Comparison of ENCODE assay signal across 8 cellular contexts in genomic region chr3:32570426-32571191, GRCh38. TPM values are rescaled to one million over a fixed set of nuclear protein-coding genes. Genes with fewer than 3 reads are reported as not detected.
DNase-seq lines count a peak whose midpoint lies in the region; ATAC-seq lines count a peak whose summit lies in the region.

Gene DYNC1LI1, minus strand, starts transcription at chr3:32570858. Its CDS starts 88 bp downstream, at chr3:32570770.

- CTCF ChIA-PET in activated CD8-positive, alpha-beta memory T cell treated with anti-CD3 and anti-CD28 coated beads for 36 hours (lab: Charles Lee): interaction anchor here (0.8 to 1.4 kb wide), 3 partner anchors 13 to 37 kb away, joined by 3 read pairs; no protein-coding TSS in a partner anchor

- POLR2A ChIA-PET in activated CD8-positive, alpha-beta memory T cell treated with anti-CD3 and anti-CD28 coated beads for 36 hours (lab: Charles Lee): interaction anchor here (0.8 to 1.3 kb wide), 2 partner anchors 9 to 68 kb away, joined by 3 read pairs; partner anchors contain the start of gene CMTM6

- peak; percentile 86 for ATAC-seq in GM21367 (IDR thresholded peaks at IDR 0.05; ENCODE audit: unreplicated experiment)

- peak; percentile 92 for DNase-seq in COLO668 (lab: John Stamatoyannopoulos, UW; ENCODE audit: unreplicated experiment)
- peak; percentile 82 for DNase-seq in HT1080 (ENCODE audit: low read depth)
- peak; percentile 86 to 95 for DNase-seq in NOMO-1 (lab: John Stamatoyannopoulos, UW; ENCODE audit: unreplicated experiment in 2 of 2)
- DNase-seq in effector CD8-positive, alpha-beta T cell (lab: John Stamatoyannopoulos, UW): peak; percentile 90
- DNase-seq in lung microvascular endothelial cell (ENCODE audit: low read depth in 2 of 2): peak; percentile 94 to 96
- peak; percentile 89 to 93 (median 90) for DNase-seq in stimulated activated CD4-positive, alpha-beta T cell treated with anti-CD3 and anti-CD28 coated beads, TNF-alpha, amount 100 ng/mL, for 4 hours (ENCODE audit: low read depth in 3 of 3)

RNA-seq across cellular contexts. Expression of gene DYNC1LI1, which starts in this region (rescaled TPM):
- 49.1 and 54.9 TPM in 2 replicates for total RNA-seq in HT1080 (2014; rRNA removed; shearing (Covaris generic))
- 52.5 and 53.3 TPM in 2 replicates for polyA plus RNA-seq in HT1080 (2015; cell fraction: cytosol; rRNA removed)
- polyA plus RNA-seq in HT1080 (2015; cell fraction: nucleus; rRNA removed): 67.6 and 74.4 TPM in 2 replicates
- total RNA-seq in activated CD8-positive, alpha-beta memory T cell treated with anti-CD3 and anti-CD28 coated beads for 36 hours: 10 to 100 TPM; 35.3 to 36.1 TPM
- total RNA-seq in lung microvascular endothelial cell: 30.1 and 34.3 TPM in 2 replicates

Comparison
In these comparisons a context has a peak if more than half of its experiments do, and no peak if none do; other contexts are left out.
1. Peak in every context shown above with its lines: DNase-seq and ATAC-seq.